In genomic region chr3:61890167-61890566, GRCh38 we compare ENCODE assay signal across 1 cellular context.
TF ChIP-seq lines count a peak whose summit lies in the region.

No MANE protein-coding gene starts in this region.

TF ChIP-seq in GM12878, 131 proteins besides CTCF, POLR2A, EP300 and RAD21 (continued from another document):
- TF ChIP-seq RCOR1 (conservative IDR thresholded peaks at IDR 0.05; ENCODE audit: low read depth, low read length) = no peak
- no peak for TF ChIP-seq SMAD5 (IDR thresholded peaks at IDR 0.05; ENCODE audit: low read depth)
- 0 out of 2 replicates have a peak, but pooled peaks have one; percentile 44 for TF ChIP-seq MLLT1 (IDR thresholded peaks at IDR 0.05)
- peak; percentile 57; the same call in 1 of the 2 replicates for TF ChIP-seq NBN (IDR thresholded peaks at IDR 0.05)
- peak; percentile 83 for TF ChIP-seq ZNF24 (IDR thresholded peaks at IDR 0.05)
- TF ChIP-seq USF1 (IDR thresholded peaks at IDR 0.05; ENCODE audit: borderline replicate concordance, extremely low read length, insufficient read depth, low read depth, low read length) = no peak
- TF ChIP-seq, protein P1, sequence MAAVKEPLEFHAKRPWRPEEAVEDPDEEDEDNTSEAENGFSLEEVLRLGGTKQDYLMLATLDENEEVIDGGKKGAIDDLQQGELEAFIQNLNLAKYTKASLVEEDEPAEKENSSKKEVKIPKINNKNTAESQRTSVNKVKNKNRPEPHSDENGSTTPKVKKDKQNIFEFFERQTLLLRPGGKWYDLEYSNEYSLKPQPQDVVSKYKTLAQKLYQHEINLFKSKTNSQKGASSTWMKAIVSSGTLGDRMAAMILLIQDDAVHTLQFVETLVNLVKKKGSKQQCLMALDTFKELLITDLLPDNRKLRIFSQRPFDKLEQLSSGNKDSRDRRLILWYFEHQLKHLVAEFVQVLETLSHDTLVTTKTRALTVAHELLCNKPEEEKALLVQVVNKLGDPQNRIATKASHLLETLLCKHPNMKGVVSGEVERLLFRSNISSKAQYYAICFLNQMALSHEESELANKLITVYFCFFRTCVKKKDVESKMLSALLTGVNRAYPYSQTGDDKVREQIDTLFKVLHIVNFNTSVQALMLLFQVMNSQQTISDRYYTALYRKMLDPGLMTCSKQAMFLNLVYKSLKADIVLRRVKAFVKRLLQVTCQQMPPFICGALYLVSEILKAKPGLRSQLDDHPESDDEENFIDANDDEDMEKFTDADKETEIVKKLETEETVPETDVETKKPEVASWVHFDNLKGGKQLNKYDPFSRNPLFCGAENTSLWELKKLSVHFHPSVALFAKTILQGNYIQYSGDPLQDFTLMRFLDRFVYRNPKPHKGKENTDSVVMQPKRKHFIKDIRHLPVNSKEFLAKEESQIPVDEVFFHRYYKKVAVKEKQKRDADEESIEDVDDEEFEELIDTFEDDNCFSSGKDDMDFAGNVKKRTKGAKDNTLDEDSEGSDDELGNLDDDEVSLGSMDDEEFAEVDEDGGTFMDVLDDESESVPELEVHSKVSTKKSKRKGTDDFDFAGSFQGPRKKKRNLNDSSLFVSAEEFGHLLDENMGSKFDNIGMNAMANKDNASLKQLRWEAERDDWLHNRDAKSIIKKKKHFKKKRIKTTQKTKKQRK (IDR thresholded peaks at IDR 0.05; ENCODE audit: low read depth, low read length) = no peak
- TF ChIP-seq ZNF384 (IDR thresholded peaks at IDR 0.05; ENCODE audit: borderline replicate concordance, low read depth, low read length) = peak; percentile 67; the same call in 1 of the 2 replicates
- no peak for TF ChIP-seq SP1 (IDR thresholded peaks at IDR 0.05; ENCODE audit: low read depth, low read length)
- no peak for TF ChIP-seq ZNF217 (IDR thresholded peaks at IDR 0.05)
- no peak for TF ChIP-seq MYC (IDR thresholded peaks at IDR 0.05; ENCODE audit: insufficient read depth, insufficient read length, insufficient replicate concordance, low read length, severe bottlenecking)
- no peak for TF ChIP-seq BCL3 (IDR thresholded peaks at IDR 0.05; ENCODE audit: borderline replicate concordance, insufficient read depth, low read depth, low read length, poor library complexity, severe bottlenecking)
- TF ChIP-seq GABPA (IDR thresholded peaks at IDR 0.05; ENCODE audit: low read depth) = no peak
- TF ChIP-seq POLR2AphosphoS2 (IDR thresholded peaks at IDR 0.05; ENCODE audit: low read depth, low read length) = no peak
- TF ChIP-seq SREBF2 (IDR thresholded peaks at IDR 0.05; ENCODE audit: low read length) = no peak
- no peak for TF ChIP-seq BMI1 (IDR thresholded peaks at IDR 0.05; ENCODE audit: borderline replicate concordance)
- TF ChIP-seq PKNOX1 (IDR thresholded peaks at IDR 0.05) = no peak
- no peak for TF ChIP-seq ZZZ3 (IDR thresholded peaks at IDR 0.05; ENCODE audit: control insufficient read depth, insufficient read length, low read depth)
- TF ChIP-seq FOXK2 (IDR thresholded peaks at IDR 0.05) = no peak
- no peak for TF ChIP-seq MEF2A (IDR thresholded peaks at IDR 0.05; ENCODE audit: insufficient read depth, low read depth, low read length)
- TF ChIP-seq CREM (IDR thresholded peaks at IDR 0.05; ENCODE audit: low read depth) = no peak
- peak; percentile 53; the same call in 1 of the 2 replicates for TF ChIP-seq ATF7 (IDR thresholded peaks at IDR 0.05; ENCODE audit: low read depth)
- no peak for TF ChIP-seq HSF1 (IDR thresholded peaks at IDR 0.05; ENCODE audit: low read depth, low read length)
- TF ChIP-seq NFXL1 (IDR thresholded peaks at IDR 0.05; ENCODE audit: borderline replicate concordance) = no peak
- TF ChIP-seq CREB1 (IDR thresholded peaks at IDR 0.05; ENCODE audit: low read depth) = no peak
- no peak for TF ChIP-seq TARDBP (IDR thresholded peaks at IDR 0.05; ENCODE audit: borderline replicate concordance)
- no peak for TF ChIP-seq GATAD2B (conservative IDR thresholded peaks at IDR 0.05; ENCODE audit: low read depth)
- no peak for TF ChIP-seq NRF1 (conservative IDR thresholded peaks at IDR 0.05; ENCODE audit: low read depth, low read length)
